9 cellular contexts compared by ENCODE assay signal in the genomic region with DNA sequence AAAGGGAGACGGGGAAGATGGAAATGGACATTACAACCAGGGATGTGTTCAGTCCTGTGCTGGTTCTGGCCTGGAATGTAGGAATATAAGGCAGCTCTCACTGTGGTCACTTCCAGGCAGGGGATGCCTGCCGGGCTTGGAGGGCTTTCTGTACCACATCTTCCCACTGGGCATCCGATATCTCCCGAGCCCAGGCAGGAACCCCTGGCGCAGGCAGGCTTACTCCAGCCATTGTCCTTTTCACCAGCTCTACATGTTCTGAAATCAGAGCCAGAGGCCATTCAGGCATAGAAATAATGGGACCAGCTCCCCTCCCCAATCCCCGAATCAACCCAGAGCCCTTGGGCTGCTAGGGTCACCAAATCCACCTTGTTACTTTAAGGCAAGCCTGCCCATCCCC. TPM values are rescaled to one million over a fixed set of nuclear protein-coding genes. Genes with fewer than 3 reads are reported as not detected.
DNase-seq lines count a peak whose midpoint lies in the region; ATAC-seq, FAIRE-seq and TF ChIP-seq lines count a peak whose summit lies in the region.
"Had no signal": no experiment of that assay in that cellular context is flagged by ENCODE, and none has a peak within 500 bp of the region (broad histone marks: within the 10 kb centered on the region; RNA-seq: fewer than 3 reads in every experiment).

No MANE protein-coding gene starts in this region.

- in situ Hi-C loops in HAP-1 (cut with MboI; ENCODE audit: low sequenced_read_pairs) = no loop called here

- H3K9ac ChIP-seq in keratinocyte (ENCODE audit: control insufficient read depth, extremely low read depth, insufficient read depth, low read length) = peak overlapping the region; percentile 76

- H3K9me1 ChIP-seq in keratinocyte (ENCODE audit: control insufficient read depth, extremely low read depth, insufficient read depth, low read length) = no peaks in the 10 kb centered on the region

- intact Hi-C loops in activated T-helper 2 cell treated with anti-CD3 and anti-CD28 coated beads, Interferon-gamma antibody, Interleukin-2, Interleukin-4, amounts not matched to agents 10 μg/mL and 5 μg/mL and 100 μg/mL, durations not matched to agents 14 hours and 24 hours and 36 hours (cut with micrococcal nuclease) = loop anchor here (2.0 kb wide), 1 partner anchor 158 kb away; the partner anchor contains the start of gene SRF
- intact Hi-C loops in posterior vena cava (cut with DNase I) = no loop called here

- FAIRE-seq in A549 (lab: Jason Lieb, UNC) (no peak), keratinocyte (lab: Jason Lieb, UNC) (no peak)

- no peak for DNase-seq in A549 (ENCODE audit: low read depth in 1 of 2, low spot score in 1 of 2)
- no peak for DNase-seq in HAP-1 (ENCODE audit: low spot score in 2 of 2)
- DNase-seq in activated T-helper 2 cell treated with anti-CD3 and anti-CD28 coated beads, Interferon-gamma antibody, Interleukin-2, Interleukin-4, amounts not matched to agents 10 μg/mL and 5 μg/mL and 100 μg/mL, durations not matched to agents 14 hours and 24 hours and 36 hours (ENCODE audit: low spot score) = no peak
- DNase-seq in keratinocyte (ENCODE audit: low read depth, low spot score) = no peak
- no peak for DNase-seq in NCI-H748 treated with DMSO at 0.1 percent for 48 hours (lab: John Stamatoyannopoulos, UW)
- DNase-seq in Peyer's patch = no peak
- DNase-seq in posterior vena cava (ENCODE audit: low spot score) = no peak
- DNase-seq: activated CD4-positive, alpha-beta T cell treated with anti-CD3 and anti-CD28 coated beads, Interleukin-2, amount 50 U/mL, for 1 hour had no signal

- H3K4me1 Mint-ChIP-seq in activated T-helper 2 cell treated with anti-CD3 and anti-CD28 coated beads, Interferon-gamma antibody, Interleukin-2, Interleukin-4, amounts not matched to agents 10 μg/mL and 5 μg/mL and 100 μg/mL, durations not matched to agents 14 hours and 24 hours and 36 hours (ENCODE audit: low read depth) = peaks cover 35% of the 10 kb centered on the region

- dilution Hi-C loops in keratinocyte (cut with MboI; ENCODE audit: extremely low pct_ligation_motif_present, low sequenced_read_pairs) = no loop called here

- H3K4me3 Mint-ChIP-seq in activated T-helper 2 cell treated with anti-CD3 and anti-CD28 coated beads, Interferon-gamma antibody, Interleukin-2, Interleukin-4, amounts not matched to agents 10 μg/mL and 5 μg/mL and 100 μg/mL, durations not matched to agents 14 hours and 24 hours and 36 hours (ENCODE audit: low read depth) = peak overlapping the region; percentile 96

- CTCF ChIA-PET in A549 (lab: Yijun Ruan, JAX) = interaction anchor here (2.0 kb wide), 1 partner anchor 131 kb away, joined by 11 read pairs; no protein-coding TSS in a partner anchor

- peaks cover 39% of the 10 kb centered on the region for H3K36me3 ChIP-seq in HAP-1 (replicated peaks)
- peaks cover 28 to 32% of the 10 kb centered on the region in 2 experiments for H3K36me3 ChIP-seq in keratinocyte (ENCODE audit: control insufficient read depth in 2 of 2, extremely low read depth in 1 of 2, insufficient read depth in 2 of 2, low read length in 2 of 2)
- H3K36me3 ChIP-seq in Peyer's patch = peaks cover 0 to 52% (median 0%) of the 10 kb centered on the region in 3 donors

- TF ChIP-seq POLR2A in A549 (IDR thresholded peaks at IDR 0.05; ENCODE audit: low read length) = no peak
- TF ChIP-seq POLR2A in Peyer's patch (IDR thresholded peaks at IDR 0.05) = no peak

- peaks cover 13% of the 10 kb centered on the region; the same call in 1 of the 3 replicates for H3K4me1 ChIP-seq in A549
- peaks cover 4% of the 10 kb centered on the region for H3K4me1 ChIP-seq in HAP-1
- peaks cover 16% of the 10 kb centered on the region for H3K4me1 ChIP-seq in keratinocyte (ENCODE audit: control insufficient read depth, extremely low read depth, insufficient read depth, low read length)
- H3K4me1 ChIP-seq in Peyer's patch = peaks cover 0 to 39% (median 10%) of the 10 kb centered on the region in 4 donors

- no peak for ATAC-seq in A549
- no peak for ATAC-seq in GM21619 (IDR thresholded peaks at IDR 0.05; ENCODE audit: unreplicated experiment)

- no peaks in the 10 kb centered on the region for H3K27me3 Mint-ChIP-seq in activated T-helper 2 cell treated with anti-CD3 and anti-CD28 coated beads, Interferon-gamma antibody, Interleukin-2, Interleukin-4, amounts not matched to agents 10 μg/mL and 5 μg/mL and 100 μg/mL, durations not matched to agents 14 hours and 24 hours and 36 hours (ENCODE audit: low read depth)

- H3K27ac ChIP-seq in A549 (no peak overlapping the region), keratinocyte (ENCODE audit: control insufficient read depth, insufficient read depth, low read length) (no peak overlapping the region), Peyer's patch (no peak overlapping the region)

- peaks cover 39% of the 10 kb centered on the region for H3K79me2 ChIP-seq in keratinocyte (ENCODE audit: control insufficient read depth, insufficient read depth, low read length)

- TF ChIP-seq RAD21 in A549 (conservative IDR thresholded peaks at IDR 0.05 in 1 of 2, IDR thresholded peaks at IDR 0.05 in 1 of 2) = no peak

- peak overlapping the region; percentile 18 for H3K27ac Mint-ChIP-seq in activated T-helper 2 cell treated with anti-CD3 and anti-CD28 coated beads, Interferon-gamma antibody, Interleukin-2, Interleukin-4, amounts not matched to agents 10 μg/mL and 5 μg/mL and 100 μg/mL, durations not matched to agents 14 hours and 24 hours and 36 hours

- no peaks in the 10 kb centered on the region for H3K27me3 ChIP-seq in HAP-1 (ENCODE audit: low read depth)
- H3K27me3 ChIP-seq in keratinocyte (ENCODE audit: control insufficient read depth, extremely low read depth, insufficient read depth, low read length) = no peaks in the 10 kb centered on the region
- H3K27me3 ChIP-seq in Peyer's patch = no peaks in the 10 kb centered on the region

- peak overlapping the region; percentile 79 for H3K4me2 ChIP-seq in A549
- peak overlapping the region; percentile 73 for H3K4me2 ChIP-seq in keratinocyte (ENCODE audit: control insufficient read depth, extremely low read depth, insufficient read depth, low read depth, low read length)

- no peak for TF ChIP-seq EP300 in A549 (IDR thresholded peaks at IDR 0.05)

- no peaks in the 10 kb centered on the region for H3K9me3 ChIP-seq in A549
- H3K9me3 ChIP-seq in HAP-1 = no peaks in the 10 kb centered on the region
- no peaks in the 10 kb centered on the region for H3K9me3 ChIP-seq in keratinocyte (ENCODE audit: control insufficient read depth, low read depth, low read length)
- H3K9me3 ChIP-seq in Peyer's patch = no peaks in the 10 kb centered on the region

- H4K20me1 ChIP-seq in keratinocyte (ENCODE audit: control insufficient read depth, extremely low read depth, insufficient read depth, low read length) = no peaks in the 10 kb centered on the region

- no peak for TF ChIP-seq CTCF in A549 (IDR thresholded peaks at IDR 0.05)
- no peak for TF ChIP-seq CTCF in keratinocyte (optimal IDR thresholded peaks at IDR 0.05 in 1 of 3, IDR thresholded peaks at IDR 0.05 in 1 of 3, conservative IDR thresholded peaks at IDR 0.05 in 1 of 3; ENCODE audit: extremely low read depth in 1 of 3, insufficient read depth in 2 of 3, low read length in 3 of 3)
- TF ChIP-seq CTCF in Peyer's patch (IDR thresholded peaks at IDR 0.05) = no peak

- H3K36me3 Mint-ChIP-seq in activated T-helper 2 cell treated with anti-CD3 and anti-CD28 coated beads, Interferon-gamma antibody, Interleukin-2, Interleukin-4, amounts not matched to agents 10 μg/mL and 5 μg/mL and 100 μg/mL, durations not matched to agents 14 hours and 24 hours and 36 hours (ENCODE audit: low read depth) = peaks cover 67% of the 10 kb centered on the region

- POLR2A ChIA-PET in A549 (lab: Yijun Ruan, JAX) = interaction anchor here (1.4 to 1.6 kb wide), 2 partner anchors 28 to 41 kb away, joined by 3 read pairs; partner anchors contain the start of genes CUL7 and PPP2R5D

- 94% methylated on average over 6 of the region's 6 CpGs for WGBS in A549 (ENCODE audit: missing lambda C conversion rate)

- no peaks in the 10 kb centered on the region for H3K9me3 Mint-ChIP-seq in activated T-helper 2 cell treated with anti-CD3 and anti-CD28 coated beads, Interferon-gamma antibody, Interleukin-2, Interleukin-4, amounts not matched to agents 10 μg/mL and 5 μg/mL and 100 μg/mL, durations not matched to agents 14 hours and 24 hours and 36 hours

- H3K4me3 ChIP-seq in A549 (no peak overlapping the region), HAP-1 (peak overlapping the region; percentile 63; the same call in 1 of the 2 replicates), keratinocyte (ENCODE audit: control insufficient read depth in 2 of 3, extremely low read depth in 1 of 3, insufficient read depth in 2 of 3, low read depth in 1 of 3, low read length in 3 of 3) (peak overlapping the region in 1 of 3 experiments; percentile 95), Peyer's patch (no peak overlapping the region)

- H2AFZ ChIP-seq in keratinocyte (ENCODE audit: control insufficient read depth, low read length) = no peak overlapping the region

RNA-seq across cellular contexts. Expression of gene MEA1, which starts 1.4 kb away (rescaled TPM):
- polyA plus RNA-seq in A549 (2011; rRNA removed) (58.6 and 63.4 TPM in 2 replicates), A549 (2017; fragmentation: RNase III; extraction: RNeasy Plus Mini Kit Qiagen cat#74134 plus additional on column Dnase treatment) (90.1 to 94.3 TPM (median 92.8 TPM) in 3 replicates), keratinocyte (62.4 to 76.1 TPM (median 69.2 TPM) in 3 replicates)
- 74.7 and 92.9 TPM in 2 replicates for polyA plus RNA-seq in A549 (2012; cell fraction: cytosol; rRNA removed)
- 25.4 and 30.7 TPM in 2 replicates for polyA plus RNA-seq in A549 (2012; cell fraction: nucleus; rRNA removed)
- polyA minus RNA-seq in A549 (2011; rRNA and poly(A)+ RNA removed) = 26.9 and 35.7 TPM in 2 replicates
- 90.9 and 91.2 TPM in 2 replicates for total RNA-seq in activated T-helper 2 cell treated with anti-CD3 and anti-CD28 coated beads, Interferon-gamma antibody, Interleukin-2, Interleukin-4, amounts not matched to agents 10 μg/mL and 5 μg/mL and 100 μg/mL, durations not matched to agents 14 hours and 24 hours and 36 hours
- polyA plus RNA-seq in keratinocyte (2011; ENCODE audit: low read depth) = 59.6 TPM
- polyA plus RNA-seq in keratinocyte (2011; cell fraction: cytosol; rRNA removed) = 63.6 and 76.7 TPM in 2 replicates
- polyA plus RNA-seq in keratinocyte (2011; cell fraction: nucleus; rRNA removed) = 21.9 and 27.2 TPM in 2 replicates
- polyA plus RNA-seq in keratinocyte (2012; ENCODE audit: low replicate concordance) = 66.1 and 86.3 TPM in 2 replicates
- 32.2 to 40.2 TPM (median 34.9 TPM) in 3 replicates for polyA minus RNA-seq in keratinocyte
- 27.4 TPM for polyA minus RNA-seq in keratinocyte (2011; cell fraction: cytosol; rRNA and poly(A)+ RNA removed)
- polyA minus RNA-seq in keratinocyte (2011; cell fraction: nucleus; rRNA and poly(A)+ RNA removed) = 5.3 and 7.8 TPM in 2 replicates
- total RNA-seq in Peyer's patch (10 to 100 TPM; 34.3 to 40.4 (median 36.1) TPM), posterior vena cava (10 to 100 TPM; 41.8 to 45.9 TPM)

RNA-seq across cellular contexts. Expression of gene KLHDC3, which starts 1.7 kb away (rescaled TPM):
- polyA plus RNA-seq in A549 (2011; rRNA removed) (18.8 and 21.3 TPM in 2 replicates), A549 (2017; fragmentation: RNase III; extraction: RNeasy Plus Mini Kit Qiagen cat#74134 plus additional on column Dnase treatment) (25.5 to 28.0 TPM (median 26.9 TPM) in 3 replicates), keratinocyte (22.4 to 30.3 TPM (median 24.8 TPM) in 3 replicates)
- polyA plus RNA-seq in A549 (2012; cell fraction: cytosol; rRNA removed) = 30.5 and 41.1 TPM in 2 replicates
- polyA plus RNA-seq in A549 (2012; cell fraction: nucleus; rRNA removed) = 32.4 and 37.4 TPM in 2 replicates
- polyA minus RNA-seq in A549 (2011; rRNA and poly(A)+ RNA removed) = 33.6 and 34.0 TPM in 2 replicates
- total RNA-seq in activated T-helper 2 cell treated with anti-CD3 and anti-CD28 coated beads, Interferon-gamma antibody, Interleukin-2, Interleukin-4, amounts not matched to agents 10 μg/mL and 5 μg/mL and 100 μg/mL, durations not matched to agents 14 hours and 24 hours and 36 hours = 71.2 and 74.6 TPM in 2 replicates
- polyA plus RNA-seq in keratinocyte (2011; ENCODE audit: low read depth) = 13.6 TPM
- 26.6 and 27.0 TPM in 2 replicates for polyA plus RNA-seq in keratinocyte (2011; cell fraction: cytosol; rRNA removed)
- polyA plus RNA-seq in keratinocyte (2011; cell fraction: nucleus; rRNA removed) = 28.5 and 30.7 TPM in 2 replicates
- 29.4 and 29.6 TPM in 2 replicates for polyA plus RNA-seq in keratinocyte (2012; ENCODE audit: low replicate concordance)
- polyA minus RNA-seq in keratinocyte = 36.0 to 38.5 TPM (median 36.5 TPM) in 3 replicates
- polyA minus RNA-seq in keratinocyte (2011; cell fraction: cytosol; rRNA and poly(A)+ RNA removed) = 33.4 TPM
- polyA minus RNA-seq in keratinocyte (2011; cell fraction: nucleus; rRNA and poly(A)+ RNA removed) = 7.4 and 7.8 TPM in 2 replicates
- total RNA-seq in Peyer's patch (10 to 100 TPM; 38.8 to 59.2 (median 52.6) TPM), posterior vena cava (10 to 100 TPM; 43.7 to 44.1 TPM)

RNA-seq across cellular contexts. Expression of gene RRP36, which starts 9.1 kb away (rescaled TPM):
- polyA plus RNA-seq in A549 (2011; rRNA removed) (51.9 and 52.3 TPM in 2 replicates), A549 (2017; fragmentation: RNase III; extraction: RNeasy Plus Mini Kit Qiagen cat#74134 plus additional on column Dnase treatment) (54.0 to 56.2 TPM (median 55.7 TPM) in 3 replicates), keratinocyte (57.1 to 101 TPM (median 67.5 TPM) in 3 replicates)
- 37.5 and 37.8 TPM in 2 replicates for polyA plus RNA-seq in A549 (2012; cell fraction: cytosol; rRNA removed)
- polyA plus RNA-seq in A549 (2012; cell fraction: nucleus; rRNA removed) = 12.6 and 15.4 TPM in 2 replicates
- 27.4 and 31.2 TPM in 2 replicates for polyA minus RNA-seq in A549 (2011; rRNA and poly(A)+ RNA removed)
- total RNA-seq in activated T-helper 2 cell treated with anti-CD3 and anti-CD28 coated beads, Interferon-gamma antibody, Interleukin-2, Interleukin-4, amounts not matched to agents 10 μg/mL and 5 μg/mL and 100 μg/mL, durations not matched to agents 14 hours and 24 hours and 36 hours = 71.4 and 78.4 TPM in 2 replicates
- polyA plus RNA-seq in keratinocyte (2011; ENCODE audit: low read depth) = 82.9 TPM
- polyA plus RNA-seq in keratinocyte (2011; cell fraction: cytosol; rRNA removed) = 55.6 and 75.1 TPM in 2 replicates
- polyA plus RNA-seq in keratinocyte (2011; cell fraction: nucleus; rRNA removed) = 42.1 and 44.9 TPM in 2 replicates
- polyA plus RNA-seq in keratinocyte (2012; ENCODE audit: low replicate concordance) = 47.1 and 102 TPM in 2 replicates
- polyA minus RNA-seq in keratinocyte = 34.9 to 68.6 TPM (median 53.6 TPM) in 3 replicates
- 42.0 TPM for polyA minus RNA-seq in keratinocyte (2011; cell fraction: cytosol; rRNA and poly(A)+ RNA removed)
- polyA minus RNA-seq in keratinocyte (2011; cell fraction: nucleus; rRNA and poly(A)+ RNA removed) = 13.5 and 25.3 TPM in 2 replicates
- total RNA-seq in Peyer's patch (10 to 100 TPM; 39.2 to 75.9 (median 50.4) TPM), posterior vena cava (10 to 100 TPM; 40.0 to 40.1 TPM)

RNA-seq across cellular contexts. Expression of gene PPP2R5D, which starts 28.0 kb away (rescaled TPM):
- polyA plus RNA-seq in A549 (2011; rRNA removed) (34.6 and 41.6 TPM in 2 replicates), A549 (2017; fragmentation: RNase III; extraction: RNeasy Plus Mini Kit Qiagen cat#74134 plus additional on column Dnase treatment) (25.8 to 26.5 TPM (median 26.0 TPM) in 3 replicates), keratinocyte (44.4 to 59.9 TPM (median 49.6 TPM) in 3 replicates)
- polyA plus RNA-seq in A549 (2012; cell fraction: cytosol; rRNA removed) = 28.4 and 34.3 TPM in 2 replicates
- 33.1 and 56.0 TPM in 2 replicates for polyA plus RNA-seq in A549 (2012; cell fraction: nucleus; rRNA removed)
- polyA minus RNA-seq in A549 (2011; rRNA and poly(A)+ RNA removed) = 53.9 and 56.6 TPM in 2 replicates
- total RNA-seq in activated T-helper 2 cell treated with anti-CD3 and anti-CD28 coated beads, Interferon-gamma antibody, Interleukin-2, Interleukin-4, amounts not matched to agents 10 μg/mL and 5 μg/mL and 100 μg/mL, durations not matched to agents 14 hours and 24 hours and 36 hours = 62.7 and 63.2 TPM in 2 replicates
- polyA plus RNA-seq in keratinocyte (2011; ENCODE audit: low read depth) = 25.3 TPM
- polyA plus RNA-seq in keratinocyte (2011; cell fraction: cytosol; rRNA removed) = 67.1 and 68.5 TPM in 2 replicates
- 70.1 and 74.5 TPM in 2 replicates for polyA plus RNA-seq in keratinocyte (2011; cell fraction: nucleus; rRNA removed)
- polyA plus RNA-seq in keratinocyte (2012; ENCODE audit: low replicate concordance) = 23.0 and 42.6 TPM in 2 replicates
- polyA minus RNA-seq in keratinocyte = 74.9 to 108 TPM (median 82.2 TPM) in 3 replicates
- polyA minus RNA-seq in keratinocyte (2011; cell fraction: cytosol; rRNA and poly(A)+ RNA removed) = 38.6 TPM
- polyA minus RNA-seq in keratinocyte (2011; cell fraction: nucleus; rRNA and poly(A)+ RNA removed) = 19.1 and 36.2 TPM in 2 replicates
- total RNA-seq in Peyer's patch (100 to 1,000 TPM in 3 of 4 donors, 10 to 100 TPM in 1; 84.2 to 177 (median 152) TPM), posterior vena cava (10 to 100 TPM; 26.0 to 33.5 TPM)

RNA-seq across cellular contexts. Expression of gene PEX6, which starts 33.4 kb away (rescaled TPM):
- polyA plus RNA-seq in A549 (2011; rRNA removed) (4.6 TPM in 2 replicates), A549 (2017; fragmentation: RNase III; extraction: RNeasy Plus Mini Kit Qiagen cat#74134 plus additional on column Dnase treatment) (8.3 to 9.5 TPM (median 8.6 TPM) in 3 replicates), keratinocyte (5.6 to 8.7 TPM (median 7.5 TPM) in 3 replicates)
- polyA plus RNA-seq in A549 (2012; cell fraction: cytosol; rRNA removed) = 6.5 and 8.4 TPM in 2 replicates
- polyA plus RNA-seq in A549 (2012; cell fraction: nucleus; rRNA removed) = 23.6 and 28.3 TPM in 2 replicates
- polyA minus RNA-seq in A549 (2011; rRNA and poly(A)+ RNA removed) = 5.9 and 8.6 TPM in 2 replicates
- total RNA-seq in activated T-helper 2 cell treated with anti-CD3 and anti-CD28 coated beads, Interferon-gamma antibody, Interleukin-2, Interleukin-4, amounts not matched to agents 10 μg/mL and 5 μg/mL and 100 μg/mL, durations not matched to agents 14 hours and 24 hours and 36 hours = 26.0 and 27.8 TPM in 2 replicates
- polyA plus RNA-seq in keratinocyte (2011; ENCODE audit: low read depth) = 3.3 TPM
- 4.6 and 7.6 TPM in 2 replicates for polyA plus RNA-seq in keratinocyte (2011; cell fraction: cytosol; rRNA removed)
- 15.7 and 18.5 TPM in 2 replicates for polyA plus RNA-seq in keratinocyte (2011; cell fraction: nucleus; rRNA removed)
- polyA plus RNA-seq in keratinocyte (2012; ENCODE audit: low replicate concordance) = 11.8 and 14.5 TPM in 2 replicates
- 10.1 to 16.9 TPM (median 14.6 TPM) in 3 replicates for polyA minus RNA-seq in keratinocyte
- 17.5 TPM for polyA minus RNA-seq in keratinocyte (2011; cell fraction: cytosol; rRNA and poly(A)+ RNA removed)
- 12.4 and 14.8 TPM in 2 replicates for polyA minus RNA-seq in keratinocyte (2011; cell fraction: nucleus; rRNA and poly(A)+ RNA removed)
- total RNA-seq in Peyer's patch (10 to 100 TPM; 19.0 to 61.3 (median 39.0) TPM), posterior vena cava (10 to 100 TPM in 1 of 2 donors, 1 to 10 TPM in 1; 8.8 to 12.8 TPM)
